In genomic region chr17:283911-284675, GRCh38 we compare ENCODE assay signal across 15 cellular contexts.
DNase-seq lines count a peak whose midpoint lies in the region; ATAC-seq, FAIRE-seq and TF ChIP-seq lines count a peak whose summit lies in the region.
"Had no signal": no experiment of that assay in that cellular context is flagged by ENCODE, and none has a peak within 500 bp of the region (broad histone marks: within the 10 kb centered on the region; RNA-seq: fewer than 3 reads in every experiment).

No MANE protein-coding gene starts in this region.

- CTCF ChIA-PET in HEK293 (lab: Yijun Ruan, JAX), result interaction anchor here (0.5 to 0.6 kb wide), 2 partner anchors 16 to 55 kb away, joined by 3 read pairs; no protein-coding TSS in a partner anchor

- peak overlapping the region; percentile 94 for H3K4me2 ChIP-seq in BLaER1
- H3K4me2 ChIP-seq: KMS-11 had no signal

- POLR2A ChIA-PET in HEK293 (lab: Yijun Ruan, JAX), result no interaction called here

- DNase-seq in kidney (peak; percentile 32), sciatic nerve (ENCODE audit: low spot score) (peak; percentile 53), NCI-H146 (lab: John Stamatoyannopoulos, UW) (no peak)
- DNase-seq: DMS 273 treated with DMSO at 0.1 percent for 48 hours, NCI-H1092, NCI-H187, NCI-H2171 treated with DMSO at 0.1 percent for 48 hours, NCI-H510A, SIG-M5 had no signal

- no peaks in the 10 kb centered on the region; the same call in 1 of the 2 replicates for H3K9me3 ChIP-seq in BLaER1
- H3K9me3 ChIP-seq in HEK293 (ENCODE audit: control insufficient read depth, insufficient read depth, low read depth, low read length), result no peaks in the 10 kb centered on the region
- H3K9me3 ChIP-seq in kidney (ENCODE audit: control insufficient read depth in 1 of 2, low read length in 2 of 2), result no peaks in the 10 kb centered on the region
- H3K9me3 ChIP-seq: Peyer's patch had no signal

- H3K9ac ChIP-seq in BLaER1 (peak overlapping the region; percentile 47; the same call in 1 of the 2 replicates), kidney (ENCODE audit: low read length in 2 of 2) (no peak overlapping the region)
- H3K9ac ChIP-seq: KMS-11 had no signal

- TF ChIP-seq CTCF in HEK293 (tag by site-specific recombination; IDR thresholded peaks at IDR 0.05) (no peak), kidney (IDR thresholded peaks at IDR 0.05; ENCODE audit: borderline replicate concordance, extremely low read depth, insufficient read depth) (no peak)

- no peak for FAIRE-seq in kidney (lab: Jason Lieb, UNC)

- ATAC-seq in sciatic nerve, result no peak
- ATAC-seq in GM18858 (IDR thresholded peaks at IDR 0.05; ENCODE audit: unreplicated experiment), result no peak
- ATAC-seq in GM21367 (IDR thresholded peaks at IDR 0.05; ENCODE audit: unreplicated experiment), result no peak

- H3K4me3 ChIP-seq in BLaER1 (peak overlapping the region; percentile 47), HEK293 (ENCODE audit: low read depth, low read length) (no peak overlapping the region), kidney (ENCODE audit: low read length in 2 of 2) (no peak overlapping the region)
- H3K4me3 ChIP-seq: Peyer's patch had no signal

- H4K20me1 ChIP-seq in BLaER1, result peaks cover 39% of the 10 kb centered on the region

- H3K4me1 ChIP-seq in BLaER1, result peaks cover 84% of the 10 kb centered on the region
- no peaks in the 10 kb centered on the region for H3K4me1 ChIP-seq in HEK293 (ENCODE audit: control insufficient read depth, insufficient read depth, low read length)
- no peaks in the 10 kb centered on the region for H3K4me1 ChIP-seq in kidney (ENCODE audit: control insufficient read depth in 1 of 2, insufficient read depth in 1 of 2, low read depth in 1 of 2, low read length in 2 of 2)
- H3K4me1 ChIP-seq: Peyer's patch had no signal

- intact Hi-C loops in kidney (cut with DNase I), result no loop called here
- intact Hi-C loops in sciatic nerve (cut with DNase I), result no loop called here

- H3K27ac ChIP-seq in BLaER1 (peak overlapping the region; percentile 63; the same call in 1 of the 2 replicates), HEK293 (ENCODE audit: extremely low read depth, low read depth, low read length) (no peak overlapping the region), kidney (ENCODE audit: low read depth in 2 of 2, low read length in 2 of 2) (no peak overlapping the region)
- H3K27ac ChIP-seq: KMS-11, Peyer's patch had no signal

- H3K36me3 ChIP-seq in BLaER1 (peaks cover 23% of the 10 kb centered on the region; the same call in 1 of the 2 replicates), HEK293 (ENCODE audit: control insufficient read depth in 2 of 2, insufficient read depth in 1 of 2, low read length in 2 of 2) (no peaks in the 10 kb centered on the region), kidney (ENCODE audit: control insufficient read depth in 1 of 2, insufficient read depth in 2 of 2, low read length in 2 of 2) (peaks cover 0 to 5% of the 10 kb centered on the region in 2 donors)

- no peaks in the 10 kb centered on the region for H3K27me3 ChIP-seq in BLaER1
- H3K27me3 ChIP-seq: Peyer's patch had no signal

TF ChIP-seq in HEK293, 187 proteins besides CTCF, POLR2A, EP300 and RAD21:
- TF ChIP-seq GLIS1 (tag by site-specific recombination; IDR thresholded peaks at IDR 0.05), result 0 out of 2 replicates have a peak, but pooled peaks have one; percentile 9
- TF ChIP-seq ZIC2 (tag by site-specific recombination; IDR thresholded peaks at IDR 0.05), result peak; percentile 33; the same call in 1 of the 2 replicates
- TF ChIP-seq ZNF544 (tag by site-specific recombination; IDR thresholded peaks at IDR 0.05), result no peak
- no peak for TF ChIP-seq ZNF223 (tag by site-specific recombination; IDR thresholded peaks at IDR 0.05)
- no peak for TF ChIP-seq HOXD13 (CRISPR knock-in tag; IDR thresholded peaks at IDR 0.05; ENCODE audit: borderline replicate concordance)
- TF ChIP-seq ZNF248 (tag by site-specific recombination; IDR thresholded peaks at IDR 0.05), result no peak
- TF ChIP-seq EGR2 (tag by site-specific recombination; IDR thresholded peaks at IDR 0.05; ENCODE audit: low read depth), result no peak
- TF ChIP-seq ZNF645 (tag by site-specific recombination; IDR thresholded peaks at IDR 0.05), result no peak
- TF ChIP-seq PRDM1 (tag by site-specific recombination; IDR thresholded peaks at IDR 0.05), result no peak
- no peak for TF ChIP-seq ZNF335 (tag by site-specific recombination; conservative IDR thresholded peaks at IDR 0.05)
- TF ChIP-seq ZNF37A (tag by site-specific recombination; IDR thresholded peaks at IDR 0.05), result no peak
- TF ChIP-seq KLF17 (tag by site-specific recombination; IDR thresholded peaks at IDR 0.05), result no peak
- TF ChIP-seq ZNF341 (tag by site-specific recombination; IDR thresholded peaks at IDR 0.05; ENCODE audit: low read depth), result no peak
- TF ChIP-seq ZFP37 (tag by site-specific recombination; IDR thresholded peaks at IDR 0.05), result no peak
- no peak for TF ChIP-seq ZNF398 (tag by site-specific recombination; IDR thresholded peaks at IDR 0.05)
